31 cellular contexts compared by ENCODE assay signal in genomic region chr13:31611214-31611613, GRCh38.
"Had no signal": no experiment of that assay in that cellular context is flagged by ENCODE, and none has a peak within 500 bp of the region (broad histone marks: within the 10 kb centered on the region; RNA-seq: fewer than 3 reads in every experiment).

No MANE protein-coding gene starts in this region.

- FAIRE-seq: endometrium, endothelial cell of umbilical vein had no signal

- H3K27me3 ChIP-seq: adrenal gland, body of pancreas, colonic mucosa, foreskin keratinocyte, gastrocnemius medialis, heart left ventricle had no signal

- H3K27ac ChIP-seq: adrenal gland, body of pancreas, colonic mucosa, epithelial cell of prostate, foreskin keratinocyte, gastrocnemius medialis, heart left ventricle had no signal

- H3K4me1 ChIP-seq: adrenal gland, body of pancreas, colonic mucosa, foreskin keratinocyte, gastrocnemius medialis, heart left ventricle had no signal

- H3K36me3 ChIP-seq: adrenal gland, colonic mucosa, gastrocnemius medialis, heart left ventricle had no signal

- DNase-seq: activated CD4-positive, alpha-beta memory T cell treated with anti-CD3 and anti-CD28 coated beads for 36 hours; activated CD4-positive, alpha-beta T cell treated with anti-CD3 and anti-CD28 coated beads for 36 hours; activated CD4-positive, CD25-positive, alpha-beta regulatory T cell; activated CD4-positive, CD25-positive, alpha-beta regulatory T cell treated with anti-CD3 and anti-CD28 coated beads, Interleukin-2, amount 50 U/mL, for 72 hours; activated CD8-positive, alpha-beta memory T cell treated with anti-CD3 and anti-CD28 coated beads, Interleukin-2, amount 10 ng/mL, durations not matched to agents 7 days and 5 days; activated CD8-positive, alpha-beta memory T cell treated with anti-CD3 and anti-CD28 coated beads, Interleukin-2, amount 50 U/mL, for 4 hours; activated CD8-positive, alpha-beta T cell treated with anti-CD3 and anti-CD28 coated beads, Interleukin-2, amount 10 ng/mL, durations not matched to agents 7 days and 5 days; activated effector memory CD4-positive, alpha-beta T cell treated with anti-CD3 and anti-CD28 coated beads, Interleukin-2, amount 50 U/mL, for 16 hours; activated naive CD4-positive, alpha-beta T cell treated with anti-CD3 and anti-CD28 coated beads for 36 hours; activated naive CD8-positive, alpha-beta T cell treated with anti-CD3 and anti-CD28 coated beads for 36 hours; activated naive CD8-positive, alpha-beta T cell treated with anti-CD3 and anti-CD28 coated beads, Interleukin-2, amount 50 U/mL, for 24 hours; activated T-cell treated with anti-CD3 and anti-CD28 coated beads, Interleukin-2, amount 50 U/mL, for 1 hour; activated T-cell treated with anti-CD3 and anti-CD28 coated beads, Interleukin-2, amount 50 U/mL, for 48 hours; adrenal gland; amygdala; aorta; body of pancreas; central memory CD4-positive, alpha-beta T cell; cerebellar nuclear complex; colonic mucosa; effector CD8-positive, alpha-beta T cell; foreskin keratinocyte; gastrocnemius medialis; glutamatergic neuron; heart left ventricle; T-helper 1 cell; T-helper 17 cell; T1000 had no signal

- H3K4me3 ChIP-seq: adrenal gland, body of pancreas, colonic mucosa, gastrocnemius medialis, heart left ventricle had no signal

- H3K9me3 ChIP-seq: adrenal gland, body of pancreas, colonic mucosa, gastrocnemius medialis had no signal
